1 cellular context compared by ENCODE assay signal in genomic region chr12:78385541-78385940, GRCh38.
TF ChIP-seq lines count a peak whose summit lies in the region.

No MANE protein-coding gene starts in this region.

TF ChIP-seq in IMR-90, 13 proteins besides CTCF, POLR2A, EP300 and RAD21:
- TF ChIP-seq MAFK (IDR thresholded peaks at IDR 0.05; ENCODE audit: low read depth, low read length) (no peak), NFE2L2 (IDR thresholded peaks at IDR 0.05; ENCODE audit: low read depth, low read length) (no peak), ELK1 (IDR thresholded peaks at IDR 0.05; ENCODE audit: borderline replicate concordance, low read depth, low read length) (no peak), USF2 (IDR thresholded peaks at IDR 0.05; ENCODE audit: low read depth, low read length) (no peak), BHLHE40 (IDR thresholded peaks at IDR 0.05; ENCODE audit: low read depth, low read length) (no peak), CHD1 (IDR thresholded peaks at IDR 0.05; ENCODE audit: low read depth, low read length) (no peak), CEBPB (IDR thresholded peaks at IDR 0.05; ENCODE audit: low read depth, low read length) (no peak)
